Comparison of ENCODE assay signal across 17 cellular contexts in the genomic region with DNA sequence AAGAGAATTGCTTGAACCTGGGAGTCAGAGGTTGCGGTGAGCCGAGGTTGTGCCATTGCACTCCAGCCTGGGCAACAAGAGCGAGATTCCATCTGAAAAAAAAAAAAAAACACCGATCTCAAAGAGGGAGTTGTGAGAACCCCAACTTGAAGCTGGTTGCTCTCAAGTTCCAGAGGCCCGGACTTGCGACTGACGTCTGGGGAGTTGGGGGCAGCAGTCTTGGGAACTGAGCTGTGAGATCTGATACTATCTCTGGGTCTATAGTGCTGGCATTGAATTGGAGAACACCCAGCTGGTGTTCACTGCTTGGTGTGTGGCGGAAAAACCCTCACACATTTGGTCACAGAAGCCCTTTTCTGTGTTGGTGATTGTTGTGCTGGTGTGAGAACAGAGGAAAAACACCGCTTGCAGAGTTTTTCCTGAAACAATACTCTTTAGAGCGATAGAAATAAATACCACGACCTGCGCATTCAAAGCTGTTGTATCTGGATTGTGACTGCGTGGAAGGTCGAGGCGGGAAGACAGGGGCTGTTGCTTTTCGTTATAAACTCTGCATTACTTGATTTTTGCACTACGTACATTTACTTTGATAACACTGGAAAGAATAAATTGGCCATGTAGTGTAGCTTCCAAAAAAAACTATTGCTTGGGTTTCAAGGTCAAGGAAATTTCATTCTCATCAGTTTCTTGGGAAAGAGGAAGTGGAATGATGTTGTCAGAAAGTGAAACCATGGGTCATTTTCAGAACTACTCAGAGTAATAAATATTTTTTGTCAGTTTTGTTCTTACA. TPM values are rescaled to one million over a fixed set of nuclear protein-coding genes. Genes with fewer than 3 reads are reported as not detected.
DNase-seq lines count a peak whose midpoint lies in the region; ATAC-seq and TF ChIP-seq lines count a peak whose summit lies in the region.
"Had no signal": no experiment of that assay in that cellular context is flagged by ENCODE, and none has a peak within 500 bp of the region (broad histone marks: within the 10 kb centered on the region; RNA-seq: fewer than 3 reads in every experiment).

No MANE protein-coding gene starts in this region.

- H3K27me3 ChIP-seq in vagina: no peaks in the 10 kb centered on the region
- H3K27me3 ChIP-seq: dorsolateral prefrontal cortex, tibial artery had no signal

- peaks cover 41% of the 10 kb centered on the region for H3K4me1 Mint-ChIP-seq in activated CD8-positive, alpha-beta T cell treated with anti-CD3 and anti-CD28 coated beads, Interleukin-2, amount 10 ng/mL, durations not matched to agents 7 days and 5 days (ENCODE audit: low read depth)
- peaks cover 63 to 91% of the 10 kb centered on the region in 2 donors for H3K4me1 Mint-ChIP-seq in stimulated activated naive B cell treated with anti-CD40 and anti-IgM and Interleukin-4, amounts not matched to agents 10 μg/mL and 1 μg/mL and 100 μg/mL, for 72 hours

- no peak for TF ChIP-seq POLR2A in vagina (IDR thresholded peaks at IDR 0.05)

- no peaks in the 10 kb centered on the region for H3K36me3 ChIP-seq in vagina

- POLR2A ChIA-PET in activated CD8-positive, alpha-beta T cell treated with anti-CD3 and anti-CD28 coated beads, Interleukin-2, amount 10 ng/mL, durations not matched to agents 7 days and 5 days (lab: Charles Lee): interaction anchor here (0.9 kb wide), 1 partner anchor 194 kb away, joined by 4 read pairs; a partner anchor contains a TSS

- H3K27me3 Mint-ChIP-seq in activated CD8-positive, alpha-beta T cell treated with anti-CD3 and anti-CD28 coated beads, Interleukin-2, amount 10 ng/mL, durations not matched to agents 7 days and 5 days (ENCODE audit: low read depth): no peaks in the 10 kb centered on the region
- no peaks in the 10 kb centered on the region for H3K27me3 Mint-ChIP-seq in stimulated activated naive B cell treated with anti-CD40 and anti-IgM and Interleukin-4, amounts not matched to agents 10 μg/mL and 1 μg/mL and 100 μg/mL, for 72 hours
- H3K27me3 Mint-ChIP-seq: progenitor cell of endocrine pancreas had no signal

- peaks cover 5% of the 10 kb centered on the region for H3K36me3 Mint-ChIP-seq in activated CD8-positive, alpha-beta T cell treated with anti-CD3 and anti-CD28 coated beads, Interleukin-2, amount 10 ng/mL, durations not matched to agents 7 days and 5 days (ENCODE audit: low read depth)
- H3K36me3 Mint-ChIP-seq in stimulated activated naive B cell treated with anti-CD40 and anti-IgM and Interleukin-4, amounts not matched to agents 10 μg/mL and 1 μg/mL and 100 μg/mL, for 72 hours: peaks cover 53 to 79% of the 10 kb centered on the region in 2 donors

- no peaks in the 10 kb centered on the region for H3K4me1 ChIP-seq in vagina
- H3K4me1 ChIP-seq: tibial artery had no signal

- no peak overlapping the region for H3K4me3 ChIP-seq in vagina
- H3K4me3 ChIP-seq: tibial artery had no signal

- CTCF ChIA-PET in activated CD8-positive, alpha-beta T cell treated with anti-CD3 and anti-CD28 coated beads, Interleukin-2, amount 10 ng/mL, durations not matched to agents 7 days and 5 days (lab: Charles Lee): interaction anchor here (0.7 to 1.5 kb wide), 4 partner anchors 11 to 81 kb away, joined by 3 to 7 read pairs (median 5); a partner anchor contains a TSS

- DNase-seq in SKM-1 treated with dmso at 0.1 percent for 144 hours (lab: John Stamatoyannopoulos, UW; ENCODE audit: unreplicated experiment) (peak; percentile 21), SKM-1 (lab: John Stamatoyannopoulos, UW; ENCODE audit: unreplicated experiment) (no peak), vagina (ENCODE audit: extremely low spot score in 2 of 2) (no peak), nucleus accumbens (lab: John Stamatoyannopoulos, UW) (no peak)
- DNase-seq in activated CD8-positive, alpha-beta T cell treated with anti-CD3 and anti-CD28 coated beads, Interleukin-2, amount 10 ng/mL, durations not matched to agents 7 days and 5 days: no peak
- no peak for DNase-seq in stimulated activated naive B cell treated with anti-CD40 and anti-IgM and Interleukin-4, amounts not matched to agents 10 μg/mL and 1 μg/mL and 100 μg/mL, for 72 hours
- DNase-seq: 8988T; activated naive CD4-positive, alpha-beta T cell treated with Interleukin-2 at 50 U/mL for 16 hours; dorsolateral prefrontal cortex; NCI-H187 treated with DMSO at 0.1 percent for 48 hours; tibial artery had no signal

- H3K4me3 Mint-ChIP-seq in activated CD8-positive, alpha-beta T cell treated with anti-CD3 and anti-CD28 coated beads, Interleukin-2, amount 10 ng/mL, durations not matched to agents 7 days and 5 days: no peak overlapping the region
- peak overlapping the region; percentile 72 to 79 for H3K4me3 Mint-ChIP-seq in stimulated activated naive B cell treated with anti-CD40 and anti-IgM and Interleukin-4, amounts not matched to agents 10 μg/mL and 1 μg/mL and 100 μg/mL, for 72 hours

- TF ChIP-seq CTCF in vagina (IDR thresholded peaks at IDR 0.05): no peak

- no peak overlapping the region for H3K27ac ChIP-seq in vagina
- H3K27ac ChIP-seq: tibial artery had no signal

- H3K9me3 ChIP-seq in vagina: no peaks in the 10 kb centered on the region
- H3K9me3 ChIP-seq: tibial artery had no signal

- H3K27ac Mint-ChIP-seq in activated CD8-positive, alpha-beta T cell treated with anti-CD3 and anti-CD28 coated beads, Interleukin-2, amount 10 ng/mL, durations not matched to agents 7 days and 5 days: peak overlapping the region; percentile 1
- peak overlapping the region; percentile 96 for H3K27ac Mint-ChIP-seq in stimulated activated naive B cell treated with anti-CD40 and anti-IgM and Interleukin-4, amounts not matched to agents 10 μg/mL and 1 μg/mL and 100 μg/mL, for 72 hours
- H3K27ac Mint-ChIP-seq: progenitor cell of endocrine pancreas had no signal

- intact Hi-C loops in vagina (cut with DNase I): no loop called here

- H3K9me3 Mint-ChIP-seq in activated CD8-positive, alpha-beta T cell treated with anti-CD3 and anti-CD28 coated beads, Interleukin-2, amount 10 ng/mL, durations not matched to agents 7 days and 5 days (ENCODE audit: insufficient read depth): no peaks in the 10 kb centered on the region
- H3K9me3 Mint-ChIP-seq in stimulated activated naive B cell treated with anti-CD40 and anti-IgM and Interleukin-4, amounts not matched to agents 10 μg/mL and 1 μg/mL and 100 μg/mL, for 72 hours: peaks cover 0 to 5% of the 10 kb centered on the region in 2 donors

- ATAC-seq in HG03108 (IDR thresholded peaks at IDR 0.05; ENCODE audit: unreplicated experiment) (peak; percentile 32), GM21528 (IDR thresholded peaks at IDR 0.05; ENCODE audit: low FRiP score, unreplicated experiment) (no peak)
- no peak for ATAC-seq in activated CD8-positive, alpha-beta T cell treated with anti-CD3 and anti-CD28 coated beads, Interleukin-2, amount 10 ng/mL, durations not matched to agents 7 days and 5 days
- ATAC-seq in stimulated activated naive B cell treated with anti-CD40 and anti-IgM and Interleukin-4, amounts not matched to agents 10 μg/mL and 1 μg/mL and 100 μg/mL, for 72 hours (replicated peaks): peak; percentile 60 to 71
- ATAC-seq: activated CD4-positive, CD25-positive, alpha-beta regulatory T cell treated with anti-CD3 and anti-CD28 coated beads, Interleukin-2, amount 50 U/mL, for 24 hours had no signal

RNA-seq across cellular contexts. Expression of a gene that starts 8.8 kb away (rescaled TPM):
- total RNA-seq in activated CD8-positive, alpha-beta T cell treated with anti-CD3 and anti-CD28 coated beads, Interleukin-2, amount 10 ng/mL, durations not matched to agents 7 days and 5 days: not detected
- 2.2 TPM for total RNA-seq in vagina
- total RNA-seq: glomerular endothelial cell, HT-29, progenitor cell of endocrine pancreas had no signal

RNA-seq across cellular contexts. Expression of a gene that starts 34.2 kb away (rescaled TPM):
- total RNA-seq in activated CD8-positive, alpha-beta T cell treated with anti-CD3 and anti-CD28 coated beads, Interleukin-2, amount 10 ng/mL, durations not matched to agents 7 days and 5 days: 10 to 100 TPM; 11.8 to 12.7 TPM
- 13.8 TPM for total RNA-seq in vagina

RNA-seq across cellular contexts. Expression of a gene that starts 56.2 kb away (rescaled TPM):
- total RNA-seq in activated CD8-positive, alpha-beta T cell treated with anti-CD3 and anti-CD28 coated beads, Interleukin-2, amount 10 ng/mL, durations not matched to agents 7 days and 5 days: 10 to 100 TPM; 37.5 to 37.8 TPM
- 33.4 TPM for total RNA-seq in vagina

Comparison
In these comparisons a context has a peak if more than half of its experiments do, and no peak if none do; other contexts are left out.
1. ATAC-seq: peak in HG03108 (single experiment) and stimulated activated naive B cell treated with anti-CD40 and anti-IgM and Interleukin-4, amounts not matched to agents 10 μg/mL and 1 μg/mL and 100 μg/mL, for 72 hours (2 of 2); none in activated CD8-positive, alpha-beta T cell treated with anti-CD3 and anti-CD28 coated beads, Interleukin-2, amount 10 ng/mL, durations not matched to agents 7 days and 5 days (single experiment) and GM21528 (single experiment).